Comparison of ENCODE assay signal across 17 cellular contexts in the genomic region with DNA sequence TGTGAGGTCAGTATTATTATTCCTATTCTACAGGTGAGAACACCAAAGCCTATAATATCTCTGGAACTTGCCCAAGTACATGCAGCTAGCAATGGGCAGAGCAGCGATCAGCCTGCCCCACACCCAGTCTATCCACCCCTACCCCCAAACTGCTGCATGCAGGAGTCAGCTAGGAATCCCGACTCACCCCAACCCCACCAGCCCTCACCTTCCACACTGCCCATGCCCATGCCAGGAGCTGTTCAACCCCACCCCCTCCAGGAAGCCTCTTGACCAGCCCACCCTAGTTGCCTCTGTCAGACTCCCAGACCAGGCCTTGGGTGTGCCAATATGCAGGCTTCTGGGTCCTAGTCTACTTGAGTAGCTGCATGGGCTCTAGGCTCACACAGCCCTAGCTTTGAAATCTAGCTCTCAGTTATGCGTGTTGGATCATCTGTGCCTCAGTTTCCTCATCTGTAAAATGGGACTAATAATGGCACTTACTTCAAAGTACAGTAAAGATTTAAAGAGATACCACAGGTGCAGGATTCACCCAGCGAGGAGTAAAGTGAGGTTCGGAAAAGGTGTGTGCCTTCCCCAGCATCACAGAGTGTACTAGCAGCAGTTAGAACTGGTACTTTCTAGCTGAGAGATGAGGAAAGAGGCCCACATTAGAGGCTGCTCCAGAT.
"Had no signal": no experiment of that assay in that cellular context is flagged by ENCODE, and none has a peak within 500 bp of the region (broad histone marks: within the 10 kb centered on the region; RNA-seq: fewer than 3 reads in every experiment).

No MANE protein-coding gene starts in this region.

- H3K9me3 ChIP-seq: adrenal gland, body of pancreas, neutrophil, right lobe of liver had no signal

- H3K4me3 ChIP-seq: adrenal gland, body of pancreas, dorsolateral prefrontal cortex, lung, right lobe of liver, thoracic aorta, uterus had no signal

- H3K4me3 Mint-ChIP-seq: naive thymus-derived CD4-positive, alpha-beta T cell; stimulated activated naive CD8-positive, alpha-beta T cell treated with anti-CD3 and anti-CD28 coated beads, Interleukin-15, Interleukin-2, amounts not matched to agents 100 ng/mL and 50 ng/mL, for 24 hours; T-helper 17 cell had no signal

- DNase-seq: activated CD4-positive, alpha-beta T cell treated with anti-CD3 and anti-CD28 coated beads, Interleukin-2, amount 50 U/mL, for 48 hours; activated naive CD4-positive, alpha-beta T cell treated with Interleukin-2 at 50 U/mL for 16 hours; dorsolateral prefrontal cortex; left cardiac atrium; naive thymus-derived CD4-positive, alpha-beta T cell; stimulated activated CD4-positive, alpha-beta T cell treated with anti-CD3 and anti-CD28 coated beads, Interleukin-12 subunit alpha, Interleukin-12 subunit beta, amount 100 ng/mL, for 4 hours; stimulated activated CD4-positive, alpha-beta T cell treated with anti-CD3 and anti-CD28 coated beads, Interleukin-4, amount 100 ng/mL, for 1 hour; T-helper 17 cell had no signal

- H3K4me1 ChIP-seq: adrenal gland, body of pancreas, right lobe of liver, uterus had no signal

- H3K36me3 ChIP-seq: adrenal gland, neutrophil, right lobe of liver, thoracic aorta, uterus had no signal

- H3K4me1 Mint-ChIP-seq: naive thymus-derived CD4-positive, alpha-beta T cell had no signal

- ATAC-seq: body of pancreas; naive thymus-derived CD4-positive, alpha-beta T cell; right lobe of liver; T-helper 17 cell had no signal

- H3K27me3 Mint-ChIP-seq: progenitor cell of endocrine pancreas; stimulated activated naive CD8-positive, alpha-beta T cell treated with anti-CD3 and anti-CD28 coated beads, Interleukin-15, Interleukin-2, amounts not matched to agents 100 ng/mL and 50 ng/mL, for 24 hours had no signal

- H3K27ac Mint-ChIP-seq: naive thymus-derived CD4-positive, alpha-beta T cell; stimulated activated naive CD8-positive, alpha-beta T cell treated with anti-CD3 and anti-CD28 coated beads, Interleukin-15, Interleukin-2, amounts not matched to agents 100 ng/mL and 50 ng/mL, for 24 hours; T-helper 17 cell had no signal

- H3K27me3 ChIP-seq: adrenal gland, body of pancreas, dorsolateral prefrontal cortex, neutrophil, right lobe of liver, uterus had no signal

- H3K27ac ChIP-seq: body of pancreas, dorsolateral prefrontal cortex, neutrophil, right lobe of liver, thoracic aorta, uterus had no signal
